Comparison of ENCODE assay signal across 8 cellular contexts in the genomic region with DNA sequence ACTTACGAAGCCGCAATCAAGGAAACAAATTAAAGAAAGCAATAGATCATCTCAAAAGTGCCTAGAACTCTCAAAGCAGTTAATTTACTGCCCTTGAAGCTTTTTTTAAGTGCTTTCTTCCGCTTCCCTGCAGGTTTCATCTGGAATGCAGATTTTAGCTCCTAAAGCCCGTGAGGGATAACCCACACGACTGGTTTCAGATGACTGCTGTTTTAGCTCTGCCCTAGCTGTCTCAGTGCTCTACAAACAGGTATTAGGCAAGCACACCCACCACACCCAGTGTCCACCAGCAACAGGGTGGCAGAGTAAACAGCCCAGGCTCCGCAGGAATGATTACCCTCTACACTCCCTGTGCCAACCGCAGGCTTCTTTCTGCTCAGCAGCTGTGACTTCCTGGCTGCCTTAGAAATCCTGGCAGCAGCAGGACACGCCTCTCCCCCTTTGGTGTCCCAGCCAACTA.
DNase-seq lines count a peak whose midpoint lies in the region; ATAC-seq and TF ChIP-seq lines count a peak whose summit lies in the region.

No MANE protein-coding gene starts in this region.

- CTCF ChIA-PET in SK-N-SH (lab: Yijun Ruan, JAX), result interaction anchor here (0.6 to 1.6 kb wide), 4 partner anchors 18 to 148 kb away, joined by 3 to 6 read pairs (median 4); no protein-coding TSS in a partner anchor

- TF ChIP-seq RAD21 in SK-N-SH (IDR thresholded peaks at IDR 0.05; ENCODE audit: low read length), result no peak

- H3K4me1 ChIP-seq in SK-N-SH (ENCODE audit: control insufficient read depth in 1 of 2, insufficient read depth in 2 of 2, low read depth in 1 of 2, low read length in 1 of 2), result peaks cover 31 to 36% of the 10 kb centered on the region in 2 experiments
- peaks cover 4 to 25% (median 13%) of the 10 kb centered on the region in 4 donors for H3K4me1 ChIP-seq in upper lobe of left lung

- peak overlapping the region; percentile 86 for H3K4me2 ChIP-seq in SK-N-SH

- H3K4me3 ChIP-seq in SK-N-SH (ENCODE audit: low read depth in 2 of 2, low read length in 1 of 2) (peak overlapping the region; percentile 19 to 48), upper lobe of left lung (peak overlapping the region in 2 of 4 donors; percentile 39)

- 0 out of 4 replicates have a peak, but pooled peaks of 1 of the 2 experiments have one; percentile 7 for TF ChIP-seq EP300 in SK-N-SH (IDR thresholded peaks at IDR 0.05; ENCODE audit: borderline replicate concordance in 1 of 2, low read depth in 1 of 2, low read length in 1 of 2)
- peak in 3 of 4 donors; percentile 6 to 61 (median 47) for TF ChIP-seq EP300 in upper lobe of left lung (IDR thresholded peaks at IDR 0.05)

- peak overlapping the region; percentile 81 for H3K9ac ChIP-seq in SK-N-SH

- no peak for TF ChIP-seq CTCF in SK-N-SH (IDR thresholded peaks at IDR 0.05)
- no peak for TF ChIP-seq CTCF in upper lobe of left lung (IDR thresholded peaks at IDR 0.05)

- POLR2A ChIA-PET in SK-N-SH (lab: Yijun Ruan, JAX), result no interaction called here

- H3K27ac ChIP-seq in SK-N-SH (ENCODE audit: low read depth in 2 of 2, low read length in 1 of 2) (peak overlapping the region; percentile 87 to 98), upper lobe of left lung (peak overlapping the region; percentile 78 to 88 (median 80))

- H3K79me2 ChIP-seq in SK-N-SH (ENCODE audit: insufficient read depth), result peaks cover 100% of the 10 kb centered on the region

- ATAC-seq in upper lobe of left lung (ENCODE audit: low FRiP score in 2 of 2), result peak; percentile 83 to 97
- no peak for ATAC-seq in GM19351 (IDR thresholded peaks at IDR 0.05; ENCODE audit: unreplicated experiment)
- ATAC-seq in GM21717 (IDR thresholded peaks at IDR 0.05; ENCODE audit: unreplicated experiment), result no peak

- no peaks in the 10 kb centered on the region for H3K9me2 ChIP-seq in SK-N-SH

- TF ChIP-seq POLR2A in upper lobe of left lung (IDR thresholded peaks at IDR 0.05), result no peak

- no peaks in the 10 kb centered on the region for H3K9me3 ChIP-seq in SK-N-SH
- H3K9me3 ChIP-seq in upper lobe of left lung, result no peaks in the 10 kb centered on the region

- no peaks in the 10 kb centered on the region for H3K27me3 ChIP-seq in SK-N-SH (ENCODE audit: insufficient read depth)
- no peaks in the 10 kb centered on the region for H3K27me3 ChIP-seq in upper lobe of left lung

- WGBS in SK-N-SH (ENCODE audit: low lambda C conversion rate), result 39% methylated on average over 8 of the region's 8 CpGs
- WGBS in upper lobe of left lung, 2 donors, result 33 to 37% methylated on average over 8 of the region's 8 CpGs

- H3K36me3 ChIP-seq in SK-N-SH (replicated peaks in 1 of 2; ENCODE audit: control insufficient read depth in 1 of 2, insufficient read depth in 2 of 2, low read length in 1 of 2) (peaks cover 2 to 21% of the 10 kb centered on the region in 2 experiments), upper lobe of left lung (no peaks in the 10 kb centered on the region)

- peaks cover 46% of the 10 kb centered on the region for H3F3A ChIP-seq in SK-N-SH (replicated peaks; ENCODE audit: insufficient read depth)

- peak; percentile 54 to 69 for DNase-seq in NOMO-1 (lab: John Stamatoyannopoulos, UW; ENCODE audit: unreplicated experiment in 2 of 2)
- DNase-seq in NOMO-1 treated with DMSO at 0.1 percent for 48 hours (lab: John Stamatoyannopoulos, UW; ENCODE audit: unreplicated experiment), result no peak
- DNase-seq in SK-N-SH, result peak; percentile 50
- DNase-seq in islet precursor cell, result peak; percentile 89
- peak in 1 of 2 donors; percentile 93 for DNase-seq in upper lobe of left lung
- no peak for DNase-seq in stimulated activated CD4-positive, alpha-beta T cell treated with anti-CD3 and anti-CD28 coated beads, Interleukin-2, amount 100 ng/mL, for 48 hours

- H4K20me1 ChIP-seq in SK-N-SH (ENCODE audit: insufficient read depth), result peaks cover 25% of the 10 kb centered on the region; the same call in 1 of the 2 replicates

- H2AFZ ChIP-seq in SK-N-SH (ENCODE audit: low read depth), result no peak overlapping the region

TF ChIP-seq in SK-N-SH, 30 proteins besides CTCF, POLR2A, EP300 and RAD21:
- TF ChIP-seq TAF1 (IDR thresholded peaks at IDR 0.05; ENCODE audit: borderline replicate concordance, low read depth, low read length) (no peak), RFX5 (IDR thresholded peaks at IDR 0.05; ENCODE audit: low read length) (no peak), JUND (IDR thresholded peaks at IDR 0.05) (no peak), FOSL2 (IDR thresholded peaks at IDR 0.05; ENCODE audit: borderline replicate concordance, low read depth) (no peak), MXI1 (IDR thresholded peaks at IDR 0.05; ENCODE audit: low read depth, low read length) (no peak), NRF1 (IDR thresholded peaks at IDR 0.05; ENCODE audit: low read depth, low read length) (no peak), RCOR1 (IDR thresholded peaks at IDR 0.05; ENCODE audit: low read length) (no peak), NFIC (IDR thresholded peaks at IDR 0.05; ENCODE audit: borderline replicate concordance) (peak; percentile 34; the same call in 1 of the 2 replicates), FOXM1 (IDR thresholded peaks at IDR 0.05; ENCODE audit: low read depth) (no peak), POLR2AphosphoS5 (IDR thresholded peaks at IDR 0.05; ENCODE audit: low read depth, low read length) (peak; percentile 41), ELF1 (IDR thresholded peaks at IDR 0.05) (peak; percentile 10; the same call in 1 of the 2 replicates), EZH2phosphoT487 (IDR thresholded peaks at IDR 0.05; ENCODE audit: borderline replicate concordance, low read depth) (no peak), TCF12 (IDR thresholded peaks at IDR 0.05) (peak; percentile 49; the same call in 1 of the 2 replicates), SIN3A (IDR thresholded peaks at IDR 0.05; ENCODE audit: borderline replicate concordance, low read depth, low read length) (0 out of 2 replicates have a peak, but pooled peaks have one; percentile 21), YY1 (IDR thresholded peaks at IDR 0.05; ENCODE audit: low read depth) (no peak)
- TF ChIP-seq, protein P1, sequence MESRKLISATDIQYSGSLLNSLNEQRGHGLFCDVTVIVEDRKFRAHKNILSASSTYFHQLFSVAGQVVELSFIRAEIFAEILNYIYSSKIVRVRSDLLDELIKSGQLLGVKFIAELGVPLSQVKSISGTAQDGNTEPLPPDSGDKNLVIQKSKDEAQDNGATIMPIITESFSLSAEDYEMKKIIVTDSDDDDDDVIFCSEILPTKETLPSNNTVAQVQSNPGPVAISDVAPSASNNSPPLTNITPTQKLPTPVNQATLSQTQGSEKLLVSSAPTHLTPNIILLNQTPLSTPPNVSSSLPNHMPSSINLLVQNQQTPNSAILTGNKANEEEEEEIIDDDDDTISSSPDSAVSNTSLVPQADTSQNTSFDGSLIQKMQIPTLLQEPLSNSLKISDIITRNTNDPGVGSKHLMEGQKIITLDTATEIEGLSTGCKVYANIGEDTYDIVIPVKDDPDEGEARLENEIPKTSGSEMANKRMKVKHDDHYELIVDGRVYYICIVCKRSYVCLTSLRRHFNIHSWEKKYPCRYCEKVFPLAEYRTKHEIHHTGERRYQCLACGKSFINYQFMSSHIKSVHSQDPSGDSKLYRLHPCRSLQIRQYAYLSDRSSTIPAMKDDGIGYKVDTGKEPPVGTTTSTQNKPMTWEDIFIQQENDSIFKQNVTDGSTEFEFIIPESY (IDR thresholded peaks at IDR 0.05; ENCODE audit: borderline replicate concordance, low read depth), result no peak
- TF ChIP-seq, protein P2, sequence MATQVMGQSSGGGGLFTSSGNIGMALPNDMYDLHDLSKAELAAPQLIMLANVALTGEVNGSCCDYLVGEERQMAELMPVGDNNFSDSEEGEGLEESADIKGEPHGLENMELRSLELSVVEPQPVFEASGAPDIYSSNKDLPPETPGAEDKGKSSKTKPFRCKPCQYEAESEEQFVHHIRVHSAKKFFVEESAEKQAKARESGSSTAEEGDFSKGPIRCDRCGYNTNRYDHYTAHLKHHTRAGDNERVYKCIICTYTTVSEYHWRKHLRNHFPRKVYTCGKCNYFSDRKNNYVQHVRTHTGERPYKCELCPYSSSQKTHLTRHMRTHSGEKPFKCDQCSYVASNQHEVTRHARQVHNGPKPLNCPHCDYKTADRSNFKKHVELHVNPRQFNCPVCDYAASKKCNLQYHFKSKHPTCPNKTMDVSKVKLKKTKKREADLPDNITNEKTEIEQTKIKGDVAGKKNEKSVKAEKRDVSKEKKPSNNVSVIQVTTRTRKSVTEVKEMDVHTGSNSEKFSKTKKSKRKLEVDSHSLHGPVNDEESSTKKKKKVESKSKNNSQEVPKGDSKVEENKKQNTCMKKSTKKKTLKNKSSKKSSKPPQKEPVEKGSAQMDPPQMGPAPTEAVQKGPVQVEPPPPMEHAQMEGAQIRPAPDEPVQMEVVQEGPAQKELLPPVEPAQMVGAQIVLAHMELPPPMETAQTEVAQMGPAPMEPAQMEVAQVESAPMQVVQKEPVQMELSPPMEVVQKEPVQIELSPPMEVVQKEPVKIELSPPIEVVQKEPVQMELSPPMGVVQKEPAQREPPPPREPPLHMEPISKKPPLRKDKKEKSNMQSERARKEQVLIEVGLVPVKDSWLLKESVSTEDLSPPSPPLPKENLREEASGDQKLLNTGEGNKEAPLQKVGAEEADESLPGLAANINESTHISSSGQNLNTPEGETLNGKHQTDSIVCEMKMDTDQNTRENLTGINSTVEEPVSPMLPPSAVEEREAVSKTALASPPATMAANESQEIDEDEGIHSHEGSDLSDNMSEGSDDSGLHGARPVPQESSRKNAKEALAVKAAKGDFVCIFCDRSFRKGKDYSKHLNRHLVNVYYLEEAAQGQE (IDR thresholded peaks at IDR 0.05; ENCODE audit: low read depth, low read length), result 0 out of 2 replicates have a peak, but pooled peaks have one; percentile 11
- TF ChIP-seq, protein P3, sequence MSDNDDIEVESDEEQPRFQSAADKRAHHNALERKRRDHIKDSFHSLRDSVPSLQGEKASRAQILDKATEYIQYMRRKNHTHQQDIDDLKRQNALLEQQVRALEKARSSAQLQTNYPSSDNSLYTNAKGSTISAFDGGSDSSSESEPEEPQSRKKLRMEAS (IDR thresholded peaks at IDR 0.05; ENCODE audit: low read depth), result no peak
TF ChIP-seq in SK-N-SH: peak in this region for 6.

Comparison
In these comparisons a context has a peak if more than half of its experiments do, and no peak if none do; other contexts are left out.
1. DNase-seq: peak in NOMO-1 (2 of 2), SK-N-SH (single experiment) and islet precursor cell (single experiment); none in NOMO-1 treated with DMSO at 0.1 percent for 48 hours (single experiment) and stimulated activated CD4-positive, alpha-beta T cell treated with anti-CD3 and anti-CD28 coated beads, Interleukin-2, amount 100 ng/mL, for 48 hours (0 of 2).
2. ATAC-seq: peak in upper lobe of left lung (2 of 2); none in GM19351 (single experiment) and GM21717 (single experiment).